Comparison of ENCODE assay signal across 16 cellular contexts in the genomic region with DNA sequence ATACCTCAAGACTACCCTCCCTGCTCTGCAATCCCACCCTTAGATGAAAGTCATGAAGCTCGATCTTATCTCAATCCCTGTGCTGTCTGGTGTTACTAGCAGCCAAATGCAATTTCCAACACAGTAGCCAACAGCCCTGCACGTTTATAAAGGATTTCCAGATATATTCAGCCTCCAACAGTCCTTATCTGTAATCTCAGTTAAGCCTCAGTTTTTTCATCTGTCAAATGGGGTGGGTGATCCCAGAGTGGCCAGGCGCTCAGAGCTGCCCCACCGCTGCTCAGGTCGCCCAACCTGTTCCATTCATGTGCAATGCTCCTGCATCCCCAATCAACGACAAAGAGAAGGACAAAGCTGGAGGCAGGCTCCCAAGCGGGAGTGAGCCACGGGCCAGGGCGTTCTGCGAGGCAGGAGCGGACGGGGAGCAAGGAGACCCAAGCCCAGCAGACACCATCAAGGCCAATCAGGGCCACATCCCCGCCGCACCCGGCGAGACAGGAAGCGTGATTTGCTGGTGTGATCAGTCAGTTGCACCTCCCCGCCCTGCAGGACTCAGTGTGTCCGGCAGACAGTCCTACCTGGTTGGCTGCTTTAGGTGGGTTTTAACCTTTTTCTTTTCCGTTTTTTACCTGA. TPM values are rescaled to one million over a fixed set of nuclear protein-coding genes. Genes with fewer than 3 reads are reported as not detected.
A peak's percentile ranks its signal among the peaks of the same experiment; 100 is the strongest.
DNase-seq lines count a peak whose midpoint lies in the region; ATAC-seq, FAIRE-seq and TF ChIP-seq lines count a peak whose summit lies in the region.
"Had no signal": no experiment of that assay in that cellular context is flagged by ENCODE, and none has a peak within 500 bp of the region (broad histone marks: within the 10 kb centered on the region; RNA-seq: fewer than 3 reads in every experiment).

No MANE protein-coding gene starts in this region.

- peaks cover 3% of the 10 kb centered on the region; the same call in 1 of the 2 replicates for H4K20me1 ChIP-seq in HepG2 (ENCODE audit: insufficient read depth, low read length)

- in situ Hi-C loops in HepG2 (cut with HindIII; ENCODE audit: extremely low pct_ligation_motif_present, low pct_unique_long_range_greater_than_20kb), result no loop called here

- no peak for ATAC-seq in HepG2
- ATAC-seq in HG03196 (IDR thresholded peaks at IDR 0.05; ENCODE audit: unreplicated experiment), result no peak
- ATAC-seq: PC-3 had no signal

- H3K36me3 Mint-ChIP-seq in activated CD4-positive, alpha-beta memory T cell treated with anti-CD3 and anti-CD28 coated beads, Interleukin-2, amount 10 ng/mL, durations not matched to agents 7 days and 5 days (ENCODE audit: low read depth), result no peaks in the 10 kb centered on the region

- H3K4me1 Mint-ChIP-seq in activated CD4-positive, alpha-beta memory T cell treated with anti-CD3 and anti-CD28 coated beads, Interleukin-2, amount 10 ng/mL, durations not matched to agents 7 days and 5 days, result no peaks in the 10 kb centered on the region

- no peak overlapping the region for H2AFZ ChIP-seq in HepG2 (ENCODE audit: low read length)

- BruUV-seq in HepG2 (replicated peaks; lab: Mats Ljungman, UMichigan), result no TSS peak

- H3K27me3 Mint-ChIP-seq in activated CD4-positive, alpha-beta memory T cell treated with anti-CD3 and anti-CD28 coated beads, Interleukin-2, amount 10 ng/mL, durations not matched to agents 7 days and 5 days, result no peaks in the 10 kb centered on the region

- WGBS in HepG2 (ENCODE audit: low lambda C conversion rate), result 90% methylated on average over 20 of the region's 20 CpGs
- WGBS in spleen, 5 donors, result 89 to 94% (median 91%) methylated on average over 20 of the region's 20 CpGs

- TF ChIP-seq CTCF in HepG2 (CRISPR knock-in tag; IDR thresholded peaks at IDR 0.05), result no peak
- no peak for TF ChIP-seq CTCF in spleen (IDR thresholded peaks at IDR 0.05 in 8 of 11, conservative IDR thresholded peaks at IDR 0.05 in 3 of 11)

- H3K4me1 ChIP-seq in HepG2 (ENCODE audit: insufficient read depth, low read length) (peaks cover 38% of the 10 kb centered on the region), spleen (no peaks in the 10 kb centered on the region)

- H3K27ac ChIP-seq in cingulate gyrus (ENCODE audit: low read depth, low read length) (peak overlapping the region; percentile 65), HepG2 (ENCODE audit: extremely low read length, insufficient read depth, low read length) (no peak overlapping the region), spleen (no peak overlapping the region)

- no peaks in the 10 kb centered on the region for H3K79me2 ChIP-seq in HepG2 (ENCODE audit: insufficient read depth, low read length)

- intact Hi-C loops in HepG2 (cut with micrococcal nuclease; ENCODE audit: unreplicated experiment), result loop anchor here (5.0 kb wide), 1 partner anchor 63 kb away; no protein-coding TSS in a partner anchor
- intact Hi-C loops in spleen (cut with DNase I; ENCODE audit: low total_unique reads), result no loop called here

- H3K4me3 Mint-ChIP-seq in activated CD4-positive, alpha-beta memory T cell treated with anti-CD3 and anti-CD28 coated beads, Interleukin-2, amount 10 ng/mL, durations not matched to agents 7 days and 5 days, result no peak overlapping the region

- no peak overlapping the region for H3K4me3 ChIP-seq in HepG2 (replicated peaks in 1 of 3; ENCODE audit: insufficient read depth in 1 of 3, low read depth in 2 of 3, low read length in 3 of 3)
- no peak overlapping the region for H3K4me3 ChIP-seq in spleen
- H3K4me3 ChIP-seq: MG63 had no signal

- H3K36me3 ChIP-seq in HepG2 (replicated peaks in 1 of 2; ENCODE audit: control insufficient read depth in 1 of 2, insufficient read depth in 2 of 2, low read length in 2 of 2) (no peaks in the 10 kb centered on the region), spleen (peaks cover 0 to 86% (median 18%) of the 10 kb centered on the region in 6 donors)
- H3K36me3 ChIP-seq: MG63 had no signal

- CTCF ChIA-PET in HepG2 (lab: Yijun Ruan, JAX; ENCODE audit: low intra/inter-chr PET ratio, low total read pairs), result no interaction called here
- CTCF ChIA-PET in activated CD4-positive, alpha-beta memory T cell treated with anti-CD3 and anti-CD28 coated beads, Interleukin-2, amount 10 ng/mL, durations not matched to agents 7 days and 5 days (lab: Charles Lee), result interaction anchor here (0.6 kb wide), 1 partner anchor 290 kb away, joined by 3 read pairs; no protein-coding TSS in a partner anchor

- DNase-seq in SW480 (ENCODE audit: low spot score) (peak; percentile 10), HepG2 (ENCODE audit: low spot score) (no peak), spleen (peak; percentile 74)
- DNase-seq in activated CD4-positive, alpha-beta memory T cell treated with anti-CD3 and anti-CD28 coated beads, Interleukin-2, amount 10 ng/mL, durations not matched to agents 7 days and 5 days, result no peak
- DNase-seq in stimulated activated naive CD4-positive, alpha-beta T cell treated with Interleukin-2 at 50 U/mL for 16 hours (lab: John Stamatoyannopoulos, UW), result no peak
- DNase-seq: AML-193; GOT3; NCI-H1105; NCI-H187; NCI-H69; NK-92 treated with Interleukin-12 subunit alpha and Interleukin-12 subunit beta, amount 100 ng/mL, for 24 hours; PC-3; SHP77 had no signal

- POLR2A ChIA-PET in HepG2 (lab: Yijun Ruan, JAX), result no interaction called here
- POLR2A ChIA-PET in activated CD4-positive, alpha-beta memory T cell treated with anti-CD3 and anti-CD28 coated beads, Interleukin-2, amount 10 ng/mL, durations not matched to agents 7 days and 5 days (lab: Charles Lee), result no interaction called here

- H3K27me3 ChIP-seq in HepG2 (ENCODE audit: control insufficient read depth in 1 of 2, insufficient read depth in 2 of 2, low read length in 2 of 2), result no peaks in the 10 kb centered on the region
- no peaks in the 10 kb centered on the region for H3K27me3 ChIP-seq in spleen (replicated peaks in 1 of 7)
- H3K27me3 ChIP-seq: MG63 had no signal

- no peak for TF ChIP-seq EP300 in HepG2 (IDR thresholded peaks at IDR 0.05; ENCODE audit: low read depth in 2 of 2, low read length in 2 of 2)
- no peak for TF ChIP-seq EP300 in HepG2 (CRISPR knock-in tag; IDR thresholded peaks at IDR 0.05; ENCODE audit: borderline replicate concordance)

- TF ChIP-seq POLR2A in HepG2 (IDR thresholded peaks at IDR 0.05; ENCODE audit: insufficient read depth in 1 of 2, low read depth in 2 of 2, low read length in 2 of 2) (no peak), spleen (IDR thresholded peaks at IDR 0.05) (no peak)

- H3K4me2 ChIP-seq in HepG2 (ENCODE audit: low read depth, low read length), result no peak overlapping the region

- TF ChIP-seq RAD21 in HepG2 (CRISPR knock-in tag; IDR thresholded peaks at IDR 0.05), result no peak

- FAIRE-seq in HepG2 (lab: Jason Lieb, UNC), result no peak

- H3K9me3 ChIP-seq in HepG2 (ENCODE audit: low read length) (no peaks in the 10 kb centered on the region), spleen (no peaks in the 10 kb centered on the region)
- H3K9me3 ChIP-seq: MG63 had no signal

- H3K9me3 Mint-ChIP-seq in activated CD4-positive, alpha-beta memory T cell treated with anti-CD3 and anti-CD28 coated beads, Interleukin-2, amount 10 ng/mL, durations not matched to agents 7 days and 5 days, result no peaks in the 10 kb centered on the region

- no peak overlapping the region for H3K27ac Mint-ChIP-seq in activated CD4-positive, alpha-beta memory T cell treated with anti-CD3 and anti-CD28 coated beads, Interleukin-2, amount 10 ng/mL, durations not matched to agents 7 days and 5 days

- no peak overlapping the region for H3K9ac ChIP-seq in HepG2 (ENCODE audit: insufficient read depth, low read depth, low read length)

TF ChIP-seq in HepG2, 621 proteins besides CTCF, POLR2A, EP300 and RAD21:
- TF ChIP-seq ZNF629 (CRISPR knock-in tag; conservative IDR thresholded peaks at IDR 0.05) (peak; percentile 68), ZNF792 (CRISPR knock-in tag; IDR thresholded peaks at IDR 0.05) (no peak)
TF ChIP-seq in HepG2: peak in this region for 1.

RNA-seq across cellular contexts. Expression of gene PDGFA, which starts 19.7 kb away (rescaled TPM):
- 0.80 and 1.5 TPM in 2 replicates for total RNA-seq in HepG2 (2016; rRNA removed; fragmentation: Illumina TruSeq; extraction: Trizol)
- 1.1 and 1.6 TPM in 2 replicates for total RNA-seq in HepG2 (2016; cell fraction: cytosol; rRNA removed; fragmentation: Illumina TruSeq; extraction: Trizol; ENCODE audit: low read depth)
- 1.0 and 1.8 TPM in 2 replicates for total RNA-seq in HepG2 (2016; cell fraction: insoluble cytoplasmic fraction; rRNA removed; fragmentation: Illumina TruSeq; extraction: Trizol)
- total RNA-seq in HepG2 (2016; cell fraction: membrane; rRNA removed; fragmentation: Illumina TruSeq; extraction: Trizol), result 2.6 and 3.0 TPM in 2 replicates
- 1.3 and 1.4 TPM in 2 replicates for total RNA-seq in HepG2 (2016; cell fraction: nucleus; rRNA removed; fragmentation: Illumina TruSeq; extraction: Trizol)
- 2.4 and 3.4 TPM in 2 replicates for polyA plus RNA-seq in HepG2 (2011; rRNA removed)
- 1.2 and 2.1 TPM in 2 replicates for polyA plus RNA-seq in HepG2 (2011; cell fraction: cytosol; rRNA removed)
- 2.9 and 5.0 TPM in 2 replicates for polyA plus RNA-seq in HepG2 (2011; cell fraction: nucleus; rRNA removed)
- polyA plus RNA-seq in HepG2 (2012), result 1.2 and 1.3 TPM in 2 replicates
- polyA plus RNA-seq in HepG2 (2016; cell fraction: cytosol; fragmentation: Illumina TruSeq; extraction: Trizol; ENCODE audit: low read depth), result 0.57 and 0.60 TPM in 2 replicates
- 0.93 and 1.1 TPM in 2 replicates for polyA plus RNA-seq in HepG2 (2016; cell fraction: insoluble cytoplasmic fraction; fragmentation: Illumina TruSeq; extraction: Trizol; ENCODE audit: low read depth)
- 1.1 TPM in 2 replicates for polyA plus RNA-seq in HepG2 (2016; cell fraction: membrane; fragmentation: Illumina TruSeq; extraction: Trizol; ENCODE audit: low read depth)
- polyA plus RNA-seq in HepG2 (2016; cell fraction: nucleus; fragmentation: Illumina TruSeq; extraction: Trizol; ENCODE audit: insufficient read depth, low read depth), result 1.9 TPM in 2 replicates
- 14.6 and 20.5 TPM in 2 replicates for polyA minus RNA-seq in HepG2 (2011; rRNA and poly(A)+ RNA removed; ENCODE audit: low replicate concordance)
- polyA minus RNA-seq in HepG2 (2011; cell fraction: cytosol; rRNA and poly(A)+ RNA removed), result 4.8 and 15.5 TPM in 2 replicates
- polyA minus RNA-seq in HepG2 (2011; cell fraction: nucleus; rRNA and poly(A)+ RNA removed), result 2.3 and 2.4 TPM in 2 replicates
- total RNA-seq in spleen, result 10 to 100 TPM; 16.1 to 49.5 (median 24.5) TPM
- polyA plus RNA-seq in spleen, result 10 to 100 TPM in 1 of 3 donors, 1 to 10 TPM in 2; 6.1 to 16.8 (median 9.9) TPM
- total RNA-seq in activated CD4-positive, alpha-beta memory T cell treated with anti-CD3 and anti-CD28 coated beads, Interleukin-2, amount 10 ng/mL, durations not matched to agents 7 days and 5 days, result under 1 TPM; 0.70 to 0.73 TPM

Comparison
In these comparisons a context has a peak if more than half of its experiments do, and no peak if none do; other contexts are left out.
1. DNase-seq: peak in SW480 (single experiment) and spleen (single experiment); none in HepG2 (single experiment), activated CD4-positive, alpha-beta memory T cell treated with anti-CD3 and anti-CD28 coated beads, Interleukin-2, amount 10 ng/mL, durations not matched to agents 7 days and 5 days (single experiment) and stimulated activated naive CD4-positive, alpha-beta T cell treated with Interleukin-2 at 50 U/mL for 16 hours (single experiment).
2. RNA of gene PDGFA, which starts 19.7 kb away (total RNA-seq): 16.1 to 49.5 TPM in spleen; 0.80 to 3.0 TPM in HepG2 and 0.70 to 0.73 TPM in activated CD4-positive, alpha-beta memory T cell treated with anti-CD3 and anti-CD28 coated beads, Interleukin-2, amount 10 ng/mL, durations not matched to agents 7 days and 5 days; every median in the first group is over 4 times any median in the second.